8 cellular contexts compared by ENCODE assay signal in the genomic region with DNA sequence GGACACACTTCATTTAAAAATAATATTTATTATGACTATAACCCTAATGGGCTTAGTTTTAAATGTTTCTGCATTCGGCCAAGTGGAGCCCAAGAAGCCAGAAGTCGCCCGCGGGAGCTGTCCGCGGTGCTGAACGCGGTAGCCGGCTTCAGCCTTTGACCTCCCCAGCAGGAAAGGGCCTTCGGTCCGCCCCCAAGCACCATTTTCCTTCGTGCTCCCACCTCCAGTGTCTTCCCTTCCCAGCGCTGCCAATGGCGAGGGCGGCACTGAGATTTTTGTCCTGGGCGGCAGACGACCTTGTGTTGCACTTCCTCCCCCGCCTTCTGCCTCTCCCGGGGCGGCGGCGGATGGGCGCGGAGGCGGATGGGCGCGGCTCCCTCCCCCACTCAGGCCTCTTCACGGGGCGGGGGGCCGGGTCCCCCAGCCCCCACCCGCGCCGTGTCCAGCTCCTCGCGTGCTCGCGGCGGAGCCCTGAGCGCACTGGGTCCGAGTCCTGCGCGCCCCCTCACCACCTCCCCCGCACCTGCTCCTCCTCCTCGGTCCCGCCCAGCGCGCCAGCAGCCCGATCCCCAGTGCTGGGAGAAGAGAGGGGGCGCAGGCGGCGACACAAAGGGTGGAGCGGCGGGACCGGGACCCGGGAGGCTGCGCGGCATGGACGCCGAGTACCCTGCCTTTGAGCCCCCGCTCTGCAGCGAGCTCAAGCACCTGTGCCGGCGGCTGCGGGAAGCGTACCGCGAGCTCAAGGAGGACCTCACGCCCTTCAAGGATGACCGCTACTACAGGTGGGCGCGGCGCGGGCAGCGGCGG. TPM values are rescaled to one million over a fixed set of nuclear protein-coding genes. Genes with fewer than 3 reads are reported as not detected.
DNase-seq lines count a peak whose midpoint lies in the region; ATAC-seq and TF ChIP-seq lines count a peak whose summit lies in the region.

No MANE protein-coding gene starts in this region.

- H3K27ac ChIP-seq in CD4-positive, alpha-beta memory T cell (ENCODE audit: low read depth, low read length) = no peak overlapping the region
- H3K27ac ChIP-seq in Panc1 (ENCODE audit: low read length) (no peak overlapping the region), esophagus squamous epithelium (peak overlapping the region in 2 of 4 donors; percentile 59 to 65)

- H3K4me1 ChIP-seq in CD4-positive, alpha-beta memory T cell (ENCODE audit: insufficient read depth, low read length) = peaks cover 11% of the 10 kb centered on the region
- H3K4me1 ChIP-seq in Panc1 (ENCODE audit: control insufficient read depth, insufficient read depth, low read length) (no peaks in the 10 kb centered on the region), esophagus squamous epithelium (peaks cover 6 to 21% (median 17%) of the 10 kb centered on the region in 3 donors)

- ATAC-seq in Panc1 = peak; percentile 68
- ATAC-seq in naive B cell (ENCODE audit: low read depth in 2 of 2) = peak; percentile 38 to 69
- ATAC-seq in stimulated activated naive CD8-positive, alpha-beta T cell treated with anti-CD3 and anti-CD28 coated beads, Interleukin-15, amount 100 ng/mL, for 72 hours = peak; percentile 67
- ATAC-seq in GM19452 (IDR thresholded peaks at IDR 0.05; ENCODE audit: unreplicated experiment) = no peak

- TF ChIP-seq CTCF in Panc1 (IDR thresholded peaks at IDR 0.05) (no peak), esophagus squamous epithelium (IDR thresholded peaks at IDR 0.05) (no peak)

- CTCF ChIA-PET in CD4-positive, alpha-beta memory T cell (lab: Charles Lee; ENCODE audit: partially characterized antibody) = interaction anchor here (0.9 to 1.5 kb wide), 4 partner anchors 11 to 315 kb away, joined by 3 read pairs; no protein-coding TSS in a partner anchor
- CTCF ChIA-PET in Panc1 (lab: Charles Lee) = no interaction called here

- WGBS in esophagus squamous epithelium, 2 donors = 0 to 2% methylated on average over 14 to 16 of the region's 75 CpGs

- H3K9me3 ChIP-seq in CD4-positive, alpha-beta memory T cell (ENCODE audit: control insufficient read depth in 1 of 2, low read length in 2 of 2) = no peaks in the 10 kb centered on the region
- H3K9me3 ChIP-seq in Panc1 (ENCODE audit: control insufficient read depth, insufficient read depth, low read depth, low read length) (no peaks in the 10 kb centered on the region), esophagus squamous epithelium (no peaks in the 10 kb centered on the region)

- POLR2A ChIA-PET in CD4-positive, alpha-beta memory T cell (lab: Charles Lee; ENCODE audit: partially characterized antibody) = interaction anchor here (0.6 to 1.8 kb wide), 8 partner anchors 10 to 347 kb away, joined by 3 to 8 read pairs (median 3); a partner anchor contains a TSS
- POLR2A ChIA-PET in Panc1 (lab: Charles Lee) = no interaction called here

- peak overlapping the region; percentile 76 to 88 (median 82) for H3K4me3 Mint-ChIP-seq in CD4-positive, alpha-beta memory T cell
- peak overlapping the region; percentile 51 to 84 (median 74) for H3K4me3 Mint-ChIP-seq in naive B cell
- H3K4me3 Mint-ChIP-seq in stimulated activated naive CD8-positive, alpha-beta T cell treated with anti-CD3 and anti-CD28 coated beads, Interleukin-15, amount 100 ng/mL, for 72 hours = peak overlapping the region; percentile 69 to 85

- BruUV-seq in Panc1 (replicated peaks; lab: Mats Ljungman, UMichigan) = no TSS peak

- in situ Hi-C loops in Panc1 (cut with HindIII; ENCODE audit: low pct_unique_long_range_greater_than_20kb, low sequenced_read_pairs) = no loop called here

- DNase-seq in CD4-positive, alpha-beta memory T cell = peak; percentile 72 to 76 (median 73)
- DNase-seq in HT-29 (ENCODE audit: low spot score) = peak; percentile 80
- no peak for DNase-seq in Panc1 (ENCODE audit: low read depth, low spot score)
- DNase-seq in activated T-helper 1 cell treated with anti-CD3 and anti-CD28 coated beads, Interleukin-2, amount 50 U/mL, for 16 hours (ENCODE audit: low read depth in 1 of 2, low spot score in 1 of 2) = peak; percentile 45 to 59
- no peak for DNase-seq in esophagus squamous epithelium (lab: John Stamatoyannopoulos, UW)
- peak; percentile 58 for DNase-seq in naive B cell
- peak; percentile 64 to 68 for DNase-seq in stimulated activated naive CD8-positive, alpha-beta T cell treated with anti-CD3 and anti-CD28 coated beads, Interleukin-15, amount 100 ng/mL, for 72 hours

- H3K27ac Mint-ChIP-seq in CD4-positive, alpha-beta memory T cell = no peak overlapping the region
- no peak overlapping the region for H3K27ac Mint-ChIP-seq in naive B cell
- H3K27ac Mint-ChIP-seq in stimulated activated naive CD8-positive, alpha-beta T cell treated with anti-CD3 and anti-CD28 coated beads, Interleukin-15, amount 100 ng/mL, for 72 hours = no peak overlapping the region

- no peaks in the 10 kb centered on the region for H3K36me3 ChIP-seq in CD4-positive, alpha-beta memory T cell (ENCODE audit: insufficient read depth, low read length)
- H3K36me3 ChIP-seq in Panc1 (ENCODE audit: control insufficient read depth, insufficient read depth, low read length) (no peaks in the 10 kb centered on the region), esophagus squamous epithelium (no peaks in the 10 kb centered on the region)

- H3K27me3 ChIP-seq in CD4-positive, alpha-beta memory T cell (ENCODE audit: insufficient read depth, low read length) = no peaks in the 10 kb centered on the region
- H3K27me3 ChIP-seq in Panc1 (ENCODE audit: control insufficient read depth, insufficient read depth, low read length) = peaks cover 11% of the 10 kb centered on the region
- peaks cover 5 to 47% (median 9%) of the 10 kb centered on the region in 4 donors for H3K27me3 ChIP-seq in esophagus squamous epithelium

- TF ChIP-seq POLR2A in esophagus squamous epithelium (IDR thresholded peaks at IDR 0.05) = no peak

- H3K4me1 Mint-ChIP-seq in CD4-positive, alpha-beta memory T cell = peaks cover 0 to 6% (median 3%) of the 10 kb centered on the region in 4 donors
- peaks cover 0 to 6% (median 3%) of the 10 kb centered on the region in 3 donors for H3K4me1 Mint-ChIP-seq in naive B cell
- H3K4me1 Mint-ChIP-seq in stimulated activated naive CD8-positive, alpha-beta T cell treated with anti-CD3 and anti-CD28 coated beads, Interleukin-15, amount 100 ng/mL, for 72 hours = no peaks in the 10 kb centered on the region

- H3K4me3 ChIP-seq in CD4-positive, alpha-beta memory T cell (ENCODE audit: low read length in 2 of 2) = peak overlapping the region in 1 of 2 donors; percentile 56
- H3K4me3 ChIP-seq in Panc1 (ENCODE audit: low read depth in 2 of 2, low read length in 2 of 2) (peak overlapping the region; percentile 56 to 62), esophagus squamous epithelium (peak overlapping the region; percentile 39 to 70 (median 48))

- intact Hi-C loops in CD4-positive, alpha-beta memory T cell (cut with micrococcal nuclease) = loop anchor here (2.0 kb wide), 1 partner anchor 23 kb away; no protein-coding TSS in a partner anchor
- intact Hi-C loops in Panc1 (cut with micrococcal nuclease; ENCODE audit: unreplicated experiment) (no loop called here), esophagus squamous epithelium (cut with DNase I) (no loop called here)

- H3K36me3 Mint-ChIP-seq in CD4-positive, alpha-beta memory T cell = no peaks in the 10 kb centered on the region
- H3K36me3 Mint-ChIP-seq in naive B cell = peaks cover 13 to 20% of the 10 kb centered on the region in 2 donors

- peaks cover 15 to 16% of the 10 kb centered on the region in 2 donors for H3K27me3 Mint-ChIP-seq in CD4-positive, alpha-beta memory T cell
- peaks cover 61 to 84% (median 70%) of the 10 kb centered on the region in 3 donors for H3K27me3 Mint-ChIP-seq in naive B cell
- peaks cover 74% of the 10 kb centered on the region for H3K27me3 Mint-ChIP-seq in stimulated activated naive CD8-positive, alpha-beta T cell treated with anti-CD3 and anti-CD28 coated beads, Interleukin-15, amount 100 ng/mL, for 72 hours

- H3K9me3 Mint-ChIP-seq in CD4-positive, alpha-beta memory T cell = peaks cover 0 to 17% (median 7%) of the 10 kb centered on the region in 8 donors
- H3K9me3 Mint-ChIP-seq in naive B cell = peaks cover 0 to 19% (median 9%) of the 10 kb centered on the region in 7 donors
- peaks cover 0 to 13% of the 10 kb centered on the region in 2 donors for H3K9me3 Mint-ChIP-seq in stimulated activated naive CD8-positive, alpha-beta T cell treated with anti-CD3 and anti-CD28 coated beads, Interleukin-15, amount 100 ng/mL, for 72 hours

RNA-seq across cellular contexts. Expression of a gene that starts 23.6 kb away (rescaled TPM):
- 10 to 100 TPM; 26.1 to 28.0 TPM for total RNA-seq in CD4-positive, alpha-beta memory T cell
- 1 to 10 TPM; 4.3 to 8.1 TPM for polyA plus RNA-seq in CD4-positive, alpha-beta memory T cell
- 15.4 and 15.8 TPM in 2 replicates for total RNA-seq in HT-29 (2014; rRNA removed; shearing (Covaris generic))
- 38.0 TPM for total RNA-seq in Panc1 (2021; ENCODE audit: unreplicated experiment)
- 24.5 TPM for polyA plus RNA-seq in Panc1 (2012; ENCODE audit: insufficient read length)
- 10 to 100 TPM; 10.5 to 22.1 (median 16.8) TPM for total RNA-seq in esophagus squamous epithelium
- polyA plus RNA-seq in naive B cell (ENCODE audit: low read depth in 6 of 6) = 1 to 10 TPM; 1.9 to 2.4 (median 2.3) TPM

Comparison
In these comparisons a context has a peak if more than half of its experiments do, and no peak if none do; other contexts are left out.
1. DNase-seq: peak in CD4-positive, alpha-beta memory T cell (5 of 5), HT-29 (single experiment), activated T-helper 1 cell treated with anti-CD3 and anti-CD28 coated beads, Interleukin-2, amount 50 U/mL, for 16 hours (2 of 2), naive B cell (single experiment) and stimulated activated naive CD8-positive, alpha-beta T cell treated with anti-CD3 and anti-CD28 coated beads, Interleukin-15, amount 100 ng/mL, for 72 hours (2 of 2); none in Panc1 (single experiment) and esophagus squamous epithelium (single experiment).
2. Peak in every context shown above with its lines, with median percentiles within 50 percentile points of each other: H3K4me3 Mint-ChIP-seq.